1 cellular context compared by ENCODE assay signal in genomic region chr12:1668833-1669543, GRCh38.
A peak's percentile ranks its signal among the peaks of the same experiment; 100 is the strongest.
TF ChIP-seq lines count a peak whose summit lies in the region.

No MANE protein-coding gene starts in this region.

TF ChIP-seq in HepG2, 621 proteins besides CTCF, POLR2A, EP300 and RAD21 (continued from another document and continues in another):
- TF ChIP-seq POGK (CRISPR knock-in tag; conservative IDR thresholded peaks at IDR 0.05): 0 out of 2 replicates have a peak, but pooled peaks have one; percentile 60
- TF ChIP-seq CHD4 (IDR thresholded peaks at IDR 0.05; ENCODE audit: borderline replicate concordance, low read length): 0 out of 2 replicates have a peak, but pooled peaks have one; percentile 21
- TF ChIP-seq ZNF318 (CRISPR knock-in tag; IDR thresholded peaks at IDR 0.05): no peak
- TF ChIP-seq REXO4 (CRISPR knock-in tag; IDR thresholded peaks at IDR 0.05; ENCODE audit: borderline replicate concordance): no peak
- TF ChIP-seq IRF9 (CRISPR knock-in tag; IDR thresholded peaks at IDR 0.05; ENCODE audit: borderline replicate concordance): no peak
- TF ChIP-seq MBD4 (IDR thresholded peaks at IDR 0.05; ENCODE audit: borderline replicate concordance, low read length): no peak
- no peak for TF ChIP-seq ZBTB39 (CRISPR knock-in tag; IDR thresholded peaks at IDR 0.05)
- TF ChIP-seq ZNF275 (CRISPR knock-in tag; IDR thresholded peaks at IDR 0.05; ENCODE audit: borderline replicate concordance): no peak
- no peak for TF ChIP-seq ZMYM4 (CRISPR knock-in tag; IDR thresholded peaks at IDR 0.05)
- TF ChIP-seq ZNF607 (CRISPR knock-in tag; IDR thresholded peaks at IDR 0.05; ENCODE audit: borderline replicate concordance): peak; percentile 62; the same call in 1 of the 2 replicates
- TF ChIP-seq ZNF513 (CRISPR knock-in tag; conservative IDR thresholded peaks at IDR 0.05): no peak
- TF ChIP-seq ZNF121 (CRISPR knock-in tag; IDR thresholded peaks at IDR 0.05): no peak
- TF ChIP-seq E2F2 (CRISPR knock-in tag; IDR thresholded peaks at IDR 0.05; ENCODE audit: borderline replicate concordance): no peak
- no peak for TF ChIP-seq HOXA7 (CRISPR knock-in tag; IDR thresholded peaks at IDR 0.05)
- no peak for TF ChIP-seq KLF9 (CRISPR knock-in tag; IDR thresholded peaks at IDR 0.05; ENCODE audit: low read depth)
- no peak for TF ChIP-seq KLF12 (CRISPR knock-in tag; IDR thresholded peaks at IDR 0.05; ENCODE audit: borderline replicate concordance)
- TF ChIP-seq HNRNPK (IDR thresholded peaks at IDR 0.05; ENCODE audit: low read depth, low read length, poor library complexity, severe bottlenecking): no peak
- TF ChIP-seq MTF2 (CRISPR knock-in tag; IDR thresholded peaks at IDR 0.05; ENCODE audit: borderline replicate concordance): no peak
- no peak for TF ChIP-seq ZNF572 (CRISPR knock-in tag; IDR thresholded peaks at IDR 0.05)
- no peak for TF ChIP-seq ZNF512B (CRISPR knock-in tag; IDR thresholded peaks at IDR 0.05; ENCODE audit: borderline replicate concordance)
- TF ChIP-seq ZFAT (CRISPR knock-in tag; conservative IDR thresholded peaks at IDR 0.05): no peak
- TF ChIP-seq ZFYVE20 (CRISPR knock-in tag; IDR thresholded peaks at IDR 0.05; ENCODE audit: borderline replicate concordance, low read depth): no peak
- no peak; the same call in 1 of the 2 replicates for TF ChIP-seq POLR2AphosphoS5 (IDR thresholded peaks at IDR 0.05; ENCODE audit: low read depth, low read length)
- TF ChIP-seq ZNF205 (CRISPR knock-in tag; IDR thresholded peaks at IDR 0.05): no peak
- peak; percentile 57; the same call in 1 of the 2 replicates for TF ChIP-seq ISL2 (CRISPR knock-in tag; IDR thresholded peaks at IDR 0.05)
- no peak for TF ChIP-seq ZNF337 (CRISPR knock-in tag; IDR thresholded peaks at IDR 0.05; ENCODE audit: borderline replicate concordance, low read depth)
- peak; percentile 55; the same call in 1 of the 2 replicates for TF ChIP-seq FOXC1 (CRISPR knock-in tag; IDR thresholded peaks at IDR 0.05; ENCODE audit: borderline replicate concordance)
- peak; percentile 81; the same call in 1 of the 2 replicates for TF ChIP-seq ZBTB7A (CRISPR knock-in tag; IDR thresholded peaks at IDR 0.05)
- no peak; the same call in 1 of the 2 replicates for TF ChIP-seq ZNF710 (CRISPR knock-in tag; IDR thresholded peaks at IDR 0.05; ENCODE audit: borderline replicate concordance)
- TF ChIP-seq TBX2 (CRISPR knock-in tag; IDR thresholded peaks at IDR 0.05; ENCODE audit: borderline replicate concordance): peak; percentile 61
- no peak for TF ChIP-seq MED8 (CRISPR knock-in tag; IDR thresholded peaks at IDR 0.05; ENCODE audit: insufficient replicate concordance)
- no peak for TF ChIP-seq RFX1 (IDR thresholded peaks at IDR 0.05)
